Comparison of ENCODE assay signal across 8 cellular contexts in the genomic region with DNA sequence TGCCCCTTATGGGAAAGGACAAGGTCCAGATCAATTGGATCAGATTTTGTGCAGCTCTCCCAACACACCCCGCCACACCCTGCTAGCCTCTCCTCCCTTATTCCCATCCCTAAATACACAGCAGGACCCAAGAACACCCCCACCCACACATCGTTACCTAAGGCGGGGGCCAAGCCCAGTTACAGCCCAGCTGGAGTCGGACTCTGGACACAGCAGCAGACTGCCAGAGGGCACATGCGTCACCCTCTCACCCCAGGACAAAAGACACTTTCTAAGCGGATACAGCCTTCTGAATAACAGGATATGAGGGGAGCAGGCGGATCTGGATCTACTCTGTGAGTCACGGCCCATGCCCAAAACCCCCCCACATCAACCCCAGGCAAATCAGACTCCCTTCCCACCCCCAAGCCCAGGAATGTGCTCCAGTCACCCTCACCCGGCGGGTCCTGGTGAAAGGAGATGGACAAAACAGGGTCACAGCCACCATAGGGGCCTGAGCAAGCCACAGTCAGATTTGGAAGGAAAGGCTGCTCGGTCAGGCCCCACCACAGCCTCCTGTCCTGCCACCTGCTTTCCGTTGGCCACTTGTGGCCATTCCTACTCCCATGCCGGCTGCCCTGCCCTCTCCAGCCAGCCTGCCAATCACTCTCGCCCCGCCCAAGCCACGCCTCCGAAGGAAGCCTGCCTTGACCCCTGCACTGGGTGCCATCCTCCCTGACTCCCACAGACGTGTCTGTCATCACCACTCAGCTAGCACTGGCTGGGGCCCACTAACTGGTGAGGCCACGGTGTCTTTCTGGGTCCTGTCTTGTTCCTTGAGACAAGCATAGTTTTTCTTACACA. TPM values are rescaled to one million over a fixed set of nuclear protein-coding genes. Genes with fewer than 3 reads are reported as not detected.
DNase-seq lines count a peak whose midpoint lies in the region; ATAC-seq and TF ChIP-seq lines count a peak whose summit lies in the region.

No MANE protein-coding gene starts in this region.

- peaks cover 40% of the 10 kb centered on the region for H3K36me3 ChIP-seq in endodermal cell (ENCODE audit: control insufficient read depth, insufficient read depth, low read length)
- peaks cover 0 to 27% (median 0%) of the 10 kb centered on the region in 3 donors for H3K36me3 ChIP-seq in tibial nerve

- H3K27me3 Mint-ChIP-seq in endodermal cell (ENCODE audit: insufficient read depth), result peaks cover 2% of the 10 kb centered on the region

- TF ChIP-seq EP300 in tibial nerve (IDR thresholded peaks at IDR 0.05), result peak; percentile 65 to 85

- no peak for ATAC-seq in GM18511 (IDR thresholded peaks at IDR 0.05; ENCODE audit: unreplicated experiment)

- H3K27ac Mint-ChIP-seq in endodermal cell, result peak overlapping the region; percentile 84

- H3K4me1 ChIP-seq in endodermal cell (ENCODE audit: control insufficient read depth, insufficient read depth, low read length), result peaks cover 3% of the 10 kb centered on the region
- peaks cover 0 to 60% (median 39%) of the 10 kb centered on the region in 4 donors for H3K4me1 ChIP-seq in tibial nerve

- H3K4me1 Mint-ChIP-seq in endodermal cell, result peaks cover 46% of the 10 kb centered on the region

- H3K27ac ChIP-seq in endodermal cell (ENCODE audit: low read depth, low read length) (peak overlapping the region; percentile 74), tibial nerve (peak overlapping the region; percentile 89 to 99 (median 94))

- TF ChIP-seq POLR2A in tibial nerve (IDR thresholded peaks at IDR 0.05), result peak in 1 of 2 donors; percentile 48

- H3K4me3 Mint-ChIP-seq in endodermal cell, result peak overlapping the region; percentile 79

- peak overlapping the region; percentile 35 for H3K4me3 ChIP-seq in AG09309 (ENCODE audit: control insufficient read depth, low read depth, low read length)
- H3K4me3 ChIP-seq in endodermal cell (ENCODE audit: low read length), result peak overlapping the region; percentile 97
- peak overlapping the region; percentile 6 to 47 (median 31) for H3K4me3 ChIP-seq in tibial nerve

- H3K27me3 ChIP-seq in endodermal cell (ENCODE audit: control insufficient read depth, insufficient read depth, low read length, poor library complexity, severe bottlenecking) (no peaks in the 10 kb centered on the region), tibial nerve (no peaks in the 10 kb centered on the region)

- TF ChIP-seq CTCF in AG09309 (IDR thresholded peaks at IDR 0.05; ENCODE audit: control insufficient read depth, insufficient read depth, low read depth, low read length, missing control alignments), result no peak
- TF ChIP-seq CTCF in endodermal cell (conservative IDR thresholded peaks at IDR 0.05), result no peak
- TF ChIP-seq CTCF in tibial nerve (IDR thresholded peaks at IDR 0.05), result peak in 1 of 5 experiments; percentile 15

- no peaks in the 10 kb centered on the region for H3K9me3 Mint-ChIP-seq in endodermal cell

- 40 to 57% methylated on average over 10 to 19 of the region's 19 CpGs for WGBS in endodermal cell (ENCODE audit: insufficient coverage in 1 of 2, insufficient read length in 1 of 2), 2 experiments
- WGBS in tibial nerve, 2 donors, result 18 to 20% methylated on average over 19 of the region's 19 CpGs

- peaks cover 25% of the 10 kb centered on the region for H3K36me3 Mint-ChIP-seq in endodermal cell (ENCODE audit: low read depth)

- no peaks in the 10 kb centered on the region for H3K9me3 ChIP-seq in endodermal cell (ENCODE audit: control insufficient read depth, low read length)
- H3K9me3 ChIP-seq in tibial nerve, result no peaks in the 10 kb centered on the region

- no peak overlapping the region for H3K9ac ChIP-seq in endodermal cell (ENCODE audit: extremely low read depth, low read length, poor library complexity, severe bottlenecking)

- DNase-seq in AG09309 (ENCODE audit: low read depth), result peak; percentile 69
- DNase-seq in OCI-M1 (lab: John Stamatoyannopoulos, UW), result peak; percentile 22
- DNase-seq in endodermal cell, result peak; percentile 94
- DNase-seq in medulla oblongata (ENCODE audit: extremely low spot score), result peak; percentile 82
- peak; percentile 69 to 72 for DNase-seq in tibial nerve (ENCODE audit: low spot score in 2 of 2)
- DNase-seq in NCI-H748 treated with DMSO at 0.1 percent for 48 hours (lab: John Stamatoyannopoulos, UW), result no peak
- no peak for DNase-seq in NCI-H2107 treated with DMSO at 0.1 percent for 48 hours (lab: John Stamatoyannopoulos, UW; ENCODE audit: unreplicated experiment)

RNA-seq across cellular contexts. Expression of a gene that starts 4.0 kb away (rescaled TPM):
- total RNA-seq in endodermal cell, result 100 to 1,000 TPM; 149 to 152 TPM
- 79.3 TPM for polyA plus RNA-seq in endodermal cell (2013, experiment 1 of 2)
- 84.9 TPM for polyA plus RNA-seq in endodermal cell (2013, experiment 2 of 2)
- total RNA-seq in tibial nerve, result 100 to 1,000 TPM in 2 of 4 donors, 10 to 100 TPM in 2; 45.5 to 120 (median 77.1) TPM

RNA-seq across cellular contexts. Expression of a gene that starts 7.2 kb away (rescaled TPM):
- total RNA-seq in endodermal cell (100 to 1,000 TPM in 1 of 2 donors, 10 to 100 TPM in 1; 53.8 to 119 TPM), tibial nerve (10 to 100 TPM in 1 of 4 donors, not detected in 3; 15.3 TPM)
- 1.4 TPM for polyA plus RNA-seq in endodermal cell (2013, experiment 1 of 2)
- polyA plus RNA-seq in endodermal cell (2013, experiment 2 of 2), result 0.54 TPM

RNA-seq across cellular contexts. Expression of a gene that starts 18.3 kb away (rescaled TPM):
- total RNA-seq in endodermal cell, result 100 to 1,000 TPM; 224 to 284 TPM
- 186 TPM for polyA plus RNA-seq in endodermal cell (2013, experiment 1 of 2)
- polyA plus RNA-seq in endodermal cell (2013, experiment 2 of 2), result 215 TPM
- total RNA-seq in tibial nerve, result 100 to 1,000 TPM in 3 of 4 donors, 10 to 100 TPM in 1; 74.4 to 151 (median 121) TPM

RNA-seq across cellular contexts. Expression of a gene that starts 19.3 kb away (rescaled TPM):
- 1 to 10 TPM; 1.8 to 5.0 TPM for total RNA-seq in endodermal cell
- 1.8 TPM for polyA plus RNA-seq in endodermal cell (2013, experiment 1 of 2)
- polyA plus RNA-seq in endodermal cell (2013, experiment 2 of 2), result 2.2 TPM
- 100 to 1,000 TPM in 1 of 4 donors, 10 to 100 TPM in 3; 41.4 to 102 (median 69.2) TPM for total RNA-seq in tibial nerve

RNA-seq across cellular contexts. Expression of a gene that starts 24.9 kb away (rescaled TPM):
- total RNA-seq in endodermal cell (100 to 1,000 TPM in 1 of 2 donors, 10 to 100 TPM in 1; 98.4 to 117 TPM), tibial nerve (10 to 100 TPM; 49.0 to 66.6 (median 56.5) TPM)
- polyA plus RNA-seq in endodermal cell (2013, experiment 1 of 2), result 115 TPM
- polyA plus RNA-seq in endodermal cell (2013, experiment 2 of 2), result 106 TPM

Comparison
In these comparisons a context has a peak if more than half of its experiments do, and no peak if none do; other contexts are left out.
1. DNase-seq: peak in AG09309 (single experiment), OCI-M1 (single experiment), endodermal cell (single experiment), medulla oblongata (single experiment) and tibial nerve (2 of 2); none in NCI-H748 treated with DMSO at 0.1 percent for 48 hours (single experiment) and NCI-H2107 treated with DMSO at 0.1 percent for 48 hours (single experiment).
2. H3K4me3 ChIP-seq: peak in every context shown above with its lines; median percentile 97 in endodermal cell; 35 in AG09309; 31 in tibial nerve.